1 cellular context compared by ENCODE assay signal in the genomic region with DNA sequence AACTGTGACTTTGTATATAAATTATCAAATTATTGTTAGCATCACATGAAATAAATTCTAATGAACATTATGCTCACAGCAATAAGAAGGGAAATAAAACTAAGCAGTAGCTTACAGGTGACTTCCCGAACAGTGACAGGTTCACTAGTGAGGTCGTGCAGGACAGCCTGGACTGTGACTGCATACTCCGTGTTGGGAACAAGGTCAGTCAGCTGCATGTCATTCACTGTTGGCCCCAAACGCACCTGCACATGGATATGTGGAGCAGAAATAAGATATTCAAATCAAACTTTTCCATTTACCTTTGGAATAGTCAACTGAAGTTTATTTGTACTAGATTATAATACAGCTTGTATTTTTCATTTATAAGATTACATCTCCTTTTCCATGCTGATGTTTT.
TF ChIP-seq lines count a peak whose summit lies in the region.

No MANE protein-coding gene starts in this region.

TF ChIP-seq in IMR-90, 13 proteins besides CTCF, POLR2A, EP300 and RAD21 (continued from another document):
- TF ChIP-seq, protein P1, sequence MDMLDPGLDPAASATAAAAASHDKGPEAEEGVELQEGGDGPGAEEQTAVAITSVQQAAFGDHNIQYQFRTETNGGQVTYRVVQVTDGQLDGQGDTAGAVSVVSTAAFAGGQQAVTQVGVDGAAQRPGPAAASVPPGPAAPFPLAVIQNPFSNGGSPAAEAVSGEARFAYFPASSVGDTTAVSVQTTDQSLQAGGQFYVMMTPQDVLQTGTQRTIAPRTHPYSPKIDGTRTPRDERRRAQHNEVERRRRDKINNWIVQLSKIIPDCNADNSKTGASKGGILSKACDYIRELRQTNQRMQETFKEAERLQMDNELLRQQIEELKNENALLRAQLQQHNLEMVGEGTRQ (IDR thresholded peaks at IDR 0.05; ENCODE audit: low read depth, low read length), result no peak
- TF ChIP-seq NFE2L2 (IDR thresholded peaks at IDR 0.05; ENCODE audit: low read depth, low read length), result no peak
- no peak for TF ChIP-seq CHD1 (IDR thresholded peaks at IDR 0.05; ENCODE audit: low read depth, low read length)
- no peak for TF ChIP-seq RCOR1 (IDR thresholded peaks at IDR 0.05; ENCODE audit: insufficient replicate concordance, low read length)
- no peak for TF ChIP-seq RFX5 (IDR thresholded peaks at IDR 0.05; ENCODE audit: low read depth, low read length)
- no peak for TF ChIP-seq MAFK (IDR thresholded peaks at IDR 0.05; ENCODE audit: low read depth, low read length)
